In genomic region chr14:104285483-104285790, GRCh38 we compare ENCODE assay signal across 15 cellular contexts.
DNase-seq lines count a peak whose midpoint lies in the region; ATAC-seq, FAIRE-seq and TF ChIP-seq lines count a peak whose summit lies in the region.
"Had no signal": no experiment of that assay in that cellular context is flagged by ENCODE, and none has a peak within 500 bp of the region (broad histone marks: within the 10 kb centered on the region; RNA-seq: fewer than 3 reads in every experiment).

No MANE protein-coding gene starts in this region.

- no peak for FAIRE-seq in K562 (lab: Jason Lieb, UNC)
- FAIRE-seq: A549, GM12892 had no signal

- no peak for TF ChIP-seq POLR2A in K562 (conservative IDR thresholded peaks at IDR 0.05)

- no peaks in the 10 kb centered on the region for H3K9me1 ChIP-seq in K562 (ENCODE audit: control insufficient read depth, insufficient read depth, low read length)

- no peak overlapping the region for H3K4me2 ChIP-seq in K562 (ENCODE audit: insufficient read depth, low read length)
- H3K4me2 ChIP-seq: A549, BLaER1 had no signal

- no peaks in the 10 kb centered on the region for H4K20me1 ChIP-seq in K562 (replicated peaks; ENCODE audit: control insufficient read depth, insufficient read depth, low read length)
- H4K20me1 ChIP-seq: BLaER1 had no signal

- CTCF ChIA-PET in K562 (lab: Yijun Ruan, JAX; ENCODE audit: low intra/inter-chr PET ratio) = no interaction called here

- H3K9ac ChIP-seq in K562 (ENCODE audit: insufficient read depth in 1 of 2, low read depth in 2 of 2, low read length in 2 of 2) = no peak overlapping the region
- H3K9ac ChIP-seq: BLaER1, GM23248 had no signal

- no peaks in the 10 kb centered on the region for H3K4me1 ChIP-seq in K562 (replicated peaks in 1 of 2; ENCODE audit: control insufficient read depth in 2 of 2, insufficient read depth in 2 of 2, low read length in 2 of 2)
- no peaks in the 10 kb centered on the region for H3K4me1 ChIP-seq in aorta (ENCODE audit: control insufficient read depth in 1 of 2, insufficient read depth in 2 of 2, low read length in 2 of 2)
- H3K4me1 ChIP-seq: A549, Caco-2 had no signal

- H3K27me3 ChIP-seq in K562 (ENCODE audit: control insufficient read depth in 2 of 2, insufficient read depth in 2 of 2, low read length in 2 of 2) = no peaks in the 10 kb centered on the region
- no peaks in the 10 kb centered on the region for H3K27me3 ChIP-seq in aorta (ENCODE audit: control insufficient read depth in 1 of 2, insufficient read depth in 2 of 2, low read length in 1 of 2)
- H3K27me3 ChIP-seq: BLaER1 had no signal

- in situ Hi-C loops in K562 (cut with MboI) = no loop called here

- no peak overlapping the region for H2AFZ ChIP-seq in K562 (ENCODE audit: low read depth, low read length)
- H2AFZ ChIP-seq: GM23248 had no signal

- WGBS in K562 (ENCODE audit: insufficient coverage, low coverage, missing lambda C conversion rate) = 0% methylated on average over 3 of the region's 6 CpGs
- 77 to 80% methylated on average over 6 of the region's 6 CpGs for WGBS in aorta, 2 donors

- no peak for TF ChIP-seq RAD21 in K562 (CRISPR knock-in tag; conservative IDR thresholded peaks at IDR 0.05 in 1 of 2, IDR thresholded peaks at IDR 0.05 in 1 of 2)

- intact Hi-C loops in left cardiac atrium (cut with DNase I) = no loop called here
- intact Hi-C loops in cardiac septum (cut with DNase I) = no loop called here
- intact Hi-C loops in K562 (cut with micrococcal nuclease) = no loop called here
- intact Hi-C loops in left ventricle myocardium superior (cut with micrococcal nuclease) = no loop called here
- intact Hi-C loops in aorta (cut with DNase I) = no loop called here

- POLR2A ChIA-PET in K562 (lab: Yijun Ruan, JAX) = no interaction called here

- no peak for TF ChIP-seq EP300 in K562 (IDR thresholded peaks at IDR 0.05; ENCODE audit: low read length)

- H3K4me3 ChIP-seq in K562 (no peak overlapping the region), aorta (ENCODE audit: low read length in 2 of 2) (no peak overlapping the region)
- H3K4me3 ChIP-seq: A549, BLaER1, GM23248 had no signal

- TF ChIP-seq CTCF in K562 (IDR thresholded peaks at IDR 0.05 in 2 of 3, conservative IDR thresholded peaks at IDR 0.05 in 1 of 3; ENCODE audit: insufficient read depth in 2 of 3, low read depth in 1 of 3, low read length in 3 of 3) = no peak

- no TSS peak for BruUV-seq in K562 (replicated peaks; lab: Mats Ljungman, UMichigan)

- H3K9me3 ChIP-seq in K562 (replicated peaks; ENCODE audit: control insufficient read depth, insufficient read depth, low read depth, low read length) (no peaks in the 10 kb centered on the region; the same call in 1 of the 2 replicates), aorta (ENCODE audit: control insufficient read depth, low read length) (no peaks in the 10 kb centered on the region)
- H3K9me3 ChIP-seq: A549, BLaER1, Caco-2 had no signal

- no peaks in the 10 kb centered on the region for H3K79me2 ChIP-seq in K562 (ENCODE audit: control insufficient read depth, insufficient read depth, low read length)

- H3K36me3 ChIP-seq in K562 (ENCODE audit: control insufficient read depth, insufficient read depth, low read length) = no peaks in the 10 kb centered on the region
- no peaks in the 10 kb centered on the region for H3K36me3 ChIP-seq in aorta (ENCODE audit: control insufficient read depth in 1 of 2, insufficient read depth in 2 of 2, low read length in 1 of 2)
- H3K36me3 ChIP-seq: BLaER1 had no signal

- H3K27ac ChIP-seq in K562 (ENCODE audit: extremely low read depth, low read depth, low read length) (no peak overlapping the region), aorta (ENCODE audit: low read depth in 1 of 2, low read length in 2 of 2) (no peak overlapping the region)
- H3K27ac ChIP-seq: A549, BLaER1, GM23248 had no signal

- DNase-seq in left cardiac atrium (peak; percentile 6), cardiac septum (ENCODE audit: low spot score) (no peak), K562 (ENCODE audit: extremely low read depth in 1 of 4, low spot score in 3 of 4) (no peak), left ventricle myocardium superior (peak; percentile 15), aorta (peak; percentile 18 to 71), SW 1271 (lab: John Stamatoyannopoulos, UW) (no peak)
- DNase-seq: DND-41, GDM1, GM23248, H7 had no signal

- no peak for ATAC-seq in left cardiac atrium
- ATAC-seq in K562 = no peak
- no peak for ATAC-seq in left ventricle myocardium superior
- ATAC-seq in aorta (ENCODE audit: low FRiP score) = no peak
- ATAC-seq in GM19351 (IDR thresholded peaks at IDR 0.05; ENCODE audit: unreplicated experiment) = no peak

TF ChIP-seq in K562, 482 proteins besides CTCF, POLR2A, EP300 and RAD21:
- TF ChIP-seq NR1H2 (CRISPR knock-in tag; IDR thresholded peaks at IDR 0.05) (no peak), CBFA2T3 (IDR thresholded peaks at IDR 0.05) (0 out of 2 replicates have a peak, but pooled peaks have one; percentile 5)

Comparison
In these comparisons a context has a peak if more than half of its experiments do, and no peak if none do; other contexts are left out.
1. DNase-seq: peak in left cardiac atrium (single experiment), left ventricle myocardium superior (single experiment) and aorta (2 of 2); none in cardiac septum (single experiment), K562 (0 of 4) and SW 1271 (0 of 2).